ENCODE assay signal across 15 cellular contexts in the genomic region with DNA sequence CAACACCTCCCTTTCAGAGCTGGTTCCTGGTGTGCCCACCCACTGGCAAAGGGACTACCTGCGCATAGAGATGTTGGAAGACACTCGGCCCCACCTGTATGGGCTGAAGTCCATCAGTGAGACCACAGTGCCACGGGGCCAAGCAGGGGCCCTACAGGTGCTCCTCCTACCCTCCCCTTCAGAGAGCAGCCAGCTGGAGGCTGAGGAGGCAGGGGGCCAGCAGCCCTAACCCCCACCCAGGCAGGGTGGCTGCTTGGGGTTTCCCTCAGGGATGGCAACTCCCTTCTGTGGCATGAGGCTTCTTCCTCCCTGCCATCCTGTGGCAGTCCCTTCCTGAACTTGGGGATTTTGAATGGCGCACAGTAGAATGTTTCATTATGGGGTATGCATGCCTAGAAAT.
"Had no signal": no experiment of that assay in that cellular context is flagged by ENCODE, and none has a peak within 500 bp of the region (broad histone marks: within the 10 kb centered on the region; RNA-seq: fewer than 3 reads in every experiment).

No MANE protein-coding gene starts in this region.

- H3K36me3 ChIP-seq: esophagus muscularis mucosa, thyroid gland, vagina had no signal

- H3K4me3 ChIP-seq: esophagus muscularis mucosa, thyroid gland, vagina had no signal

- H3K27ac ChIP-seq: esophagus muscularis mucosa, thyroid gland, vagina had no signal

- ATAC-seq: natural killer cell had no signal

- H3K9me3 Mint-ChIP-seq: brain, natural killer cell had no signal

- H3K36me3 Mint-ChIP-seq: natural killer cell had no signal

- H3K4me3 Mint-ChIP-seq: natural killer cell had no signal

- DNase-seq: activated CD4-positive, alpha-beta T cell treated with anti-CD3 and anti-CD28 coated beads for 1 hour; activated CD8-positive, alpha-beta memory T cell treated with anti-CD3 and anti-CD28 coated beads for 24 hours; activated effector memory CD4-positive, alpha-beta T cell treated with Interleukin-2 at 50 U/mL for 16 hours; activated T-cell treated with anti-CD3 and anti-CD28 coated beads for 4 hours; amniotic stem cell; glutamatergic neuron; midbrain; natural killer cell; SIG-M5; stimulated activated CD4-positive, alpha-beta T cell treated with anti-CD3 and anti-CD28 coated beads, Interleukin-12 subunit alpha, Interleukin-12 subunit beta, amount 100 ng/mL, for 4 hours; T-helper 9 cell; thyroid gland had no signal

- H3K27me3 ChIP-seq: esophagus muscularis mucosa, thyroid gland, vagina had no signal

- H3K9me3 ChIP-seq: esophagus muscularis mucosa, thyroid gland, vagina had no signal

- H3K27me3 Mint-ChIP-seq: brain had no signal
